Comparison of ENCODE assay signal across 8 cellular contexts in genomic region chr15:40279437-40280141, GRCh38. TPM values are rescaled to one million over a fixed set of nuclear protein-coding genes. Genes with fewer than 3 reads are reported as not detected.
A peak's percentile ranks its signal among the peaks of the same experiment; 100 is the strongest.
DNase-seq lines count a peak whose midpoint lies in the region; FAIRE-seq and TF ChIP-seq lines count a peak whose summit lies in the region.

No MANE protein-coding gene starts in this region.

- peak overlapping the region; percentile 85 for H4K91ac ChIP-seq in H1 (replicated peaks; ENCODE audit: insufficient read length, low read length)

- no peak overlapping the region for H3K4ac ChIP-seq in H1 (replicated peaks; ENCODE audit: insufficient read length, low read depth, low read length)

- 5% methylated on average over 40 of the region's 40 CpGs; no CpG with 5 or more reads in 1 of the 2 experiments for WGBS in H1 (ENCODE audit: extremely low coverage in 1 of 2, insufficient coverage in 1 of 2, insufficient read length in 1 of 2, insufficient replicate concordance in 2 of 2, low coverage in 1 of 2, low lambda C conversion rate in 2 of 2, missing lambda C conversion rate in 1 of 2), 2 experiments

- no peak overlapping the region for H2AK5ac ChIP-seq in H1 (ENCODE audit: low read depth, low read length)

- no peak overlapping the region for H3K9ac ChIP-seq in H1 (replicated peaks in 1 of 4; ENCODE audit: extremely low read depth in 1 of 4, low read depth in 3 of 4, low read length in 3 of 4)

- no peaks in the 10 kb centered on the region for H3K79me1 ChIP-seq in H1 (ENCODE audit: low read depth, low read length)

- H4K8ac ChIP-seq in H1 (ENCODE audit: extremely low read depth, insufficient read depth, low read length): peak overlapping the region; percentile 72

- H4K20me1 ChIP-seq in H1 (replicated peaks in 1 of 2; ENCODE audit: control insufficient read depth in 1 of 2, insufficient read depth in 2 of 2, low read length in 2 of 2): no peaks in the 10 kb centered on the region

- H2BK15ac ChIP-seq in H1 (ENCODE audit: low read length): peak overlapping the region; percentile 99; the same call in 1 of the 2 replicates

- peak; percentile 49 for DNase-seq in NK-92 treated with Interleukin-12 subunit alpha and Interleukin-12 subunit beta, amount 100 ng/mL, for 24 hours (lab: John Stamatoyannopoulos, UW)
- DNase-seq in NK-92 (lab: John Stamatoyannopoulos, UW; ENCODE audit: unreplicated experiment): no peak
- DNase-seq in NCI-H2171 treated with DMSO at 0.1 percent for 48 hours (lab: John Stamatoyannopoulos, UW): peak; percentile 57
- DNase-seq in activated CD8-positive, alpha-beta memory T cell treated with anti-CD3 and anti-CD28 coated beads for 1 hour (ENCODE audit: extremely low read depth in 1 of 2, low read depth in 1 of 2): peak; percentile 27 to 63
- peak in 1 of 2 experiments; percentile 99 for DNase-seq in H1 (ENCODE audit: low read depth in 1 of 2, low spot score in 2 of 2)
- DNase-seq in mesothelial cell of epicardium (ENCODE audit: low spot score in 2 of 2, unreplicated experiment in 2 of 2): peak; percentile 76 to 89
- DNase-seq in stimulated activated CD8-positive, alpha-beta memory T cell treated with anti-CD3 and anti-CD28 coated beads, Interleukin-4, amount 100 ng/mL, for 24 hours (ENCODE audit: low read depth): peak; percentile 56
- no peak for DNase-seq in SHP77 treated with DMSO at 0.1 percent for 48 hours (lab: John Stamatoyannopoulos, UW)

- peak overlapping the region; percentile 78 to 97 for H3K4me2 ChIP-seq in H1 (ENCODE audit: insufficient read depth in 1 of 2, low read depth in 2 of 2, low read length in 2 of 2)

- H3K9me3 Mint-ChIP-seq in mesothelial cell of epicardium: no peaks in the 10 kb centered on the region

- 0 out of 2 replicates have a peak overlapping the region, but pooled peaks have one; percentile 10 for H2BK20ac ChIP-seq in H1 (ENCODE audit: low read length)

- no peak overlapping the region for H3K27ac ChIP-seq in H1 (ENCODE audit: low read depth, low read length)

- TF ChIP-seq CTCF in H1 (IDR thresholded peaks at IDR 0.05; ENCODE audit: control extremely low read depth in 1 of 3, insufficient read depth in 1 of 3, low read depth in 1 of 3, low read length in 3 of 3): peak; percentile 93 to 99 (median 97)
- TF ChIP-seq CTCF in mesothelial cell of epicardium (IDR thresholded peaks at IDR 0.05; ENCODE audit: unreplicated experiment): peak; percentile 98

- CTCF ChIA-PET in H1 (lab: Charles Lee; ENCODE audit: partially characterized antibody): interaction anchor here (0.6 to 27.9 kb wide), 29 partner anchors 13 to 334 kb away, joined by 3 to 1340 read pairs (median 4); partner anchors contain the start of genes BMF, CCDC9B, INAFM2 and PAK6

- H4K5ac ChIP-seq in H1 (ENCODE audit: insufficient read length, low read depth, low read length): no peak overlapping the region

- H3K56ac ChIP-seq in H1 (replicated peaks; ENCODE audit: insufficient read length, low read depth, low read length): no peak overlapping the region

- H3K9me3 ChIP-seq in H1 (ENCODE audit: insufficient read depth in 2 of 2, low read depth in 1 of 2, low read length in 1 of 2): no peaks in the 10 kb centered on the region

- H3K4me3 ChIP-seq in H1 (ENCODE audit: extremely low read depth in 1 of 4, insufficient read depth in 2 of 4, low read depth in 3 of 4, low read length in 4 of 4): peak overlapping the region in 3 of 4 experiments; percentile 10 to 61 (median 19); a peak in 3 of 8 replicates

- H3K27me3 Mint-ChIP-seq in mesothelial cell of epicardium (ENCODE audit: low read depth): peaks cover 52% of the 10 kb centered on the region

- H2BK120ac ChIP-seq in H1 (replicated peaks; ENCODE audit: low read depth, low read length): peak overlapping the region; percentile 81

- no peak overlapping the region for H2AFZ ChIP-seq in H1 (ENCODE audit: low read length)

- TF ChIP-seq RAD21 in H1 (IDR thresholded peaks at IDR 0.05 in 1 of 2, conservative IDR thresholded peaks at IDR 0.05 in 1 of 2; ENCODE audit: low read depth in 2 of 2, low read length in 2 of 2): peak; percentile 80 to 88

- H3K36me3 ChIP-seq in H1 (ENCODE audit: control insufficient read depth in 2 of 4, insufficient read depth in 4 of 4, low read length in 3 of 4): peaks cover 0 to 15% (median 0%) of the 10 kb centered on the region in 4 experiments; a peak in 1 of 8 replicates

- peak overlapping the region; percentile 97 for H3K18ac ChIP-seq in H1 (ENCODE audit: extremely low read depth, low read length)

- peaks cover 22% of the 10 kb centered on the region; the same call in 1 of the 2 replicates for H3K23me2 ChIP-seq in H1 (ENCODE audit: low read depth, low read length)

- POLR2A ChIA-PET in H1 (lab: Charles Lee; ENCODE audit: partially characterized antibody): interaction anchor here (0.7 to 2.9 kb wide), 15 partner anchors 10 to 241 kb away, joined by 3 to 29 read pairs (median 4); partner anchors contain the start of genes PLCB2 and SRP14

- 0 out of 2 replicates have a peak overlapping the region, but pooled peaks have one; percentile 45 for H2BK12ac ChIP-seq in H1 (ENCODE audit: low read depth, low read length)

- no peak for FAIRE-seq in H1 (lab: Jason Lieb, UNC)

- no peak for TF ChIP-seq EP300 in H1 (IDR thresholded peaks at IDR 0.05; ENCODE audit: borderline replicate concordance in 1 of 2, low read depth in 2 of 2, low read length in 2 of 2)

- H2BK5ac ChIP-seq in H1 (ENCODE audit: low read depth, low read length): no peak overlapping the region

- no peaks in the 10 kb centered on the region for H3K79me2 ChIP-seq in H1 (ENCODE audit: control insufficient read depth in 1 of 2, insufficient read depth in 2 of 2, low read length in 2 of 2)

- no peak overlapping the region for H3K23ac ChIP-seq in H1 (ENCODE audit: insufficient read length)

- TF ChIP-seq POLR2A in H1 (IDR thresholded peaks at IDR 0.05; ENCODE audit: control extremely low read depth in 1 of 2, low read depth in 2 of 2, low read length in 2 of 2): no peak

- H3K14ac ChIP-seq in H1 (ENCODE audit: insufficient read length): no peak overlapping the region

- H3K27me3 ChIP-seq in H1 (replicated peaks in 1 of 4; ENCODE audit: control insufficient read depth in 3 of 4, extremely low read depth in 1 of 4, insufficient read depth in 3 of 4, low read length in 3 of 4): peaks cover 40 to 56% (median 49%) of the 10 kb centered on the region in 4 experiments

- H3K4me3 Mint-ChIP-seq in mesothelial cell of epicardium: peak overlapping the region; percentile 43

- no peak overlapping the region for H3K27ac Mint-ChIP-seq in mesothelial cell of epicardium

- peaks cover 7 to 30% (median 20%) of the 10 kb centered on the region in 4 experiments for H3K4me1 ChIP-seq in H1 (replicated peaks in 1 of 4; ENCODE audit: control insufficient read depth in 3 of 4, insufficient read depth in 4 of 4, low read length in 3 of 4)

- peaks cover 20% of the 10 kb centered on the region for H3K4me1 Mint-ChIP-seq in mesothelial cell of epicardium

- no peaks in the 10 kb centered on the region for H3K36me3 Mint-ChIP-seq in mesothelial cell of epicardium

TF ChIP-seq in H1, 55 proteins besides CTCF, POLR2A, EP300 and RAD21 (continues in another document):
- TF ChIP-seq POU5F1 (IDR thresholded peaks at IDR 0.05; ENCODE audit: low read depth, low read length): no peak

RNA-seq across cellular contexts. Expression of gene ANKRD63, which starts 3.3 kb away (rescaled TPM):
- 0.26 TPM in 1 of 2 replicates, not detected in the other for total RNA-seq in H1 (2021; fragmentation: NEBNext Ultra II Directional; extraction: Animal tissue kit (Norgen Biotek cat#: 25700))
- 0.16 and 0.18 TPM in 2 replicates for polyA plus RNA-seq in H1 (2011; rRNA removed)
- polyA plus RNA-seq in H1 (2011; cell fraction: cytosol; rRNA removed): 0.22 TPM
- 0.94 TPM for polyA plus RNA-seq in H1 (2011; cell fraction: nucleus; rRNA removed)
- 0.16 to 0.21 TPM in 2 of 4 replicates, not detected in the others for polyA plus RNA-seq in H1 (2012, experiment 1 of 2)
- not detected for polyA plus RNA-seq in H1 (2012, experiment 2 of 2)
- not detected for polyA plus RNA-seq in H1 (2013, experiment 1 of 2)
- 0.04 TPM for polyA plus RNA-seq in H1 (2013, experiment 2 of 2)
- not detected in 2 replicates for polyA minus RNA-seq in H1 (2011; rRNA and poly(A)+ RNA removed)
- polyA minus RNA-seq in H1 (2011; cell fraction: cytosol; rRNA and poly(A)+ RNA removed): not detected
- polyA minus RNA-seq in H1 (2011; cell fraction: nucleus; rRNA and poly(A)+ RNA removed): 2.1 TPM
- total RNA-seq in mesothelial cell of epicardium: 0.31 to 0.59 TPM (median 0.44 TPM) in 3 replicates

RNA-seq across cellular contexts. Expression of gene PLCB2, which starts 28.1 kb away (rescaled TPM):
- 8.4 and 9.4 TPM in 2 replicates for total RNA-seq in H1 (2021; fragmentation: NEBNext Ultra II Directional; extraction: Animal tissue kit (Norgen Biotek cat#: 25700))
- polyA plus RNA-seq in H1 (2011; rRNA removed): 7.2 and 11.3 TPM in 2 replicates
- 10.7 TPM for polyA plus RNA-seq in H1 (2011; cell fraction: cytosol; rRNA removed)
- 30.4 TPM for polyA plus RNA-seq in H1 (2011; cell fraction: nucleus; rRNA removed)
- polyA plus RNA-seq in H1 (2012, experiment 1 of 2): 4.1 to 10.7 TPM (median 7.5 TPM) in 4 replicates
- polyA plus RNA-seq in H1 (2012, experiment 2 of 2): 4.1 TPM
- polyA plus RNA-seq in H1 (2013, experiment 1 of 2): 7.0 TPM
- 7.6 TPM for polyA plus RNA-seq in H1 (2013, experiment 2 of 2)
- 6.1 and 6.2 TPM in 2 replicates for polyA minus RNA-seq in H1 (2011; rRNA and poly(A)+ RNA removed)
- 3.7 TPM for polyA minus RNA-seq in H1 (2011; cell fraction: cytosol; rRNA and poly(A)+ RNA removed)
- 20.0 TPM for polyA minus RNA-seq in H1 (2011; cell fraction: nucleus; rRNA and poly(A)+ RNA removed)
- total RNA-seq in mesothelial cell of epicardium: 9.8 to 11.5 TPM (median 10.7 TPM) in 3 replicates

RNA-seq across cellular contexts. Expression of gene PAK6, which starts 40.7 kb away (rescaled TPM):
- total RNA-seq in H1 (2021; fragmentation: NEBNext Ultra II Directional; extraction: Animal tissue kit (Norgen Biotek cat#: 25700)): 9.0 and 9.4 TPM in 2 replicates
- 6.9 and 12.5 TPM in 2 replicates for polyA plus RNA-seq in H1 (2011; rRNA removed)
- 7.0 TPM for polyA plus RNA-seq in H1 (2011; cell fraction: cytosol; rRNA removed)
- polyA plus RNA-seq in H1 (2011; cell fraction: nucleus; rRNA removed): 12.6 TPM
- polyA plus RNA-seq in H1 (2012, experiment 1 of 2): 5.8 to 9.4 TPM (median 8.1 TPM) in 4 replicates
- polyA plus RNA-seq in H1 (2012, experiment 2 of 2): 7.9 TPM
- polyA plus RNA-seq in H1 (2013, experiment 1 of 2): 6.6 TPM
- 5.3 TPM for polyA plus RNA-seq in H1 (2013, experiment 2 of 2)
- polyA minus RNA-seq in H1 (2011; rRNA and poly(A)+ RNA removed): 4.6 and 6.3 TPM in 2 replicates
- 8.0 TPM for polyA minus RNA-seq in H1 (2011; cell fraction: cytosol; rRNA and poly(A)+ RNA removed)
- polyA minus RNA-seq in H1 (2011; cell fraction: nucleus; rRNA and poly(A)+ RNA removed): 13.7 TPM
- total RNA-seq in mesothelial cell of epicardium: 10.1 to 11.1 TPM (median 10.2 TPM) in 3 replicates

RNA-seq across cellular contexts. Expression of gene INAFM2, which starts 43.9 kb away (rescaled TPM):
- total RNA-seq in H1 (2021; fragmentation: NEBNext Ultra II Directional; extraction: Animal tissue kit (Norgen Biotek cat#: 25700)): 35.1 and 38.2 TPM in 2 replicates
- 9.6 and 15.3 TPM in 2 replicates for polyA plus RNA-seq in H1 (2011; rRNA removed)
- polyA plus RNA-seq in H1 (2011; cell fraction: cytosol; rRNA removed): 11.9 TPM
- 9.2 TPM for polyA plus RNA-seq in H1 (2011; cell fraction: nucleus; rRNA removed)
- 16.0 to 31.4 TPM (median 18.6 TPM) in 4 replicates for polyA plus RNA-seq in H1 (2012, experiment 1 of 2)
- 19.4 TPM for polyA plus RNA-seq in H1 (2012, experiment 2 of 2)
- polyA plus RNA-seq in H1 (2013, experiment 1 of 2): 39.7 TPM
- polyA plus RNA-seq in H1 (2013, experiment 2 of 2): 42.5 TPM
- polyA minus RNA-seq in H1 (2011; rRNA and poly(A)+ RNA removed): 8.6 and 10.5 TPM in 2 replicates
- polyA minus RNA-seq in H1 (2011; cell fraction: cytosol; rRNA and poly(A)+ RNA removed): 10.1 TPM
- polyA minus RNA-seq in H1 (2011; cell fraction: nucleus; rRNA and poly(A)+ RNA removed): 14.0 TPM
- 19.2 to 23.1 TPM (median 21.9 TPM) in 3 replicates for total RNA-seq in mesothelial cell of epicardium

Comparison
In these comparisons a context has a peak if more than half of its experiments do, and no peak if none do; other contexts are left out.
1. DNase-seq: peak in NK-92 treated with Interleukin-12 subunit alpha and Interleukin-12 subunit beta, amount 100 ng/mL, for 24 hours (single experiment), NCI-H2171 treated with DMSO at 0.1 percent for 48 hours (single experiment), activated CD8-positive, alpha-beta memory T cell treated with anti-CD3 and anti-CD28 coated beads for 1 hour (2 of 2), mesothelial cell of epicardium (2 of 2) and stimulated activated CD8-positive, alpha-beta memory T cell treated with anti-CD3 and anti-CD28 coated beads, Interleukin-4, amount 100 ng/mL, for 24 hours (single experiment); none in NK-92 (single experiment) and SHP77 treated with DMSO at 0.1 percent for 48 hours (single experiment).